Comparison of ENCODE assay signal across 18 cellular contexts in genomic region chr4:78721739-78722138, GRCh38. TPM values are rescaled to one million over a fixed set of nuclear protein-coding genes. Genes with fewer than 3 reads are reported as not detected.
DNase-seq lines count a peak whose midpoint lies in the region; ATAC-seq lines count a peak whose summit lies in the region.
"Had no signal": no experiment of that assay in that cellular context is flagged by ENCODE, and none has a peak within 500 bp of the region (broad histone marks: within the 10 kb centered on the region; RNA-seq: fewer than 3 reads in every experiment).

No MANE protein-coding gene starts in this region.

- no peak overlapping the region for H2BK5ac ChIP-seq in mesendoderm (ENCODE audit: low read length)

- no peaks in the 10 kb centered on the region for H3K27me3 ChIP-seq in BLaER1 treated with 17β-estradiol and CSF1 and Interleukin-3, amounts not matched to agents 10 nM and 100 nM
- no peaks in the 10 kb centered on the region for H3K27me3 ChIP-seq in HUES6 (ENCODE audit: control insufficient read depth, insufficient read depth, low read length)
- H3K27me3 ChIP-seq in mesendoderm (ENCODE audit: insufficient read depth, low read length, poor library complexity): no peaks in the 10 kb centered on the region

- no peaks in the 10 kb centered on the region for H3K79me1 ChIP-seq in mesendoderm (ENCODE audit: low read length)

- H3K9me3 ChIP-seq in BLaER1 treated with 17β-estradiol and CSF1 and Interleukin-3, amounts not matched to agents 10 nM and 100 nM (replicated peaks in 1 of 11): no peaks in the 10 kb centered on the region
- no peaks in the 10 kb centered on the region; the same call in 1 of the 2 replicates for H3K9me3 ChIP-seq in HUES6 (ENCODE audit: control insufficient read depth, insufficient read depth, low read depth, low read length)
- H3K9me3 ChIP-seq: psoas muscle had no signal

- no peak for DNase-seq in central memory CD8-positive, alpha-beta T cell (ENCODE audit: low spot score in 2 of 2)
- peak; percentile 69 for DNase-seq in mesendoderm
- no peak for DNase-seq in cerebellar nuclear complex (lab: John Stamatoyannopoulos, UW)
- no peak for DNase-seq in NCI-H226
- DNase-seq: DMS153, NCI-H1105, psoas muscle, SIG-M5 had no signal

- peak overlapping the region in 1 of 11 experiments; percentile 60; a peak in 1 of 22 replicates for H3K9ac ChIP-seq in BLaER1 treated with 17β-estradiol and CSF1 and Interleukin-3, amounts not matched to agents 10 nM and 100 nM
- peak overlapping the region; percentile 58 for H3K9ac ChIP-seq in HUES6 (ENCODE audit: low read length)
- no peak overlapping the region for H3K9ac ChIP-seq in mesendoderm (ENCODE audit: low read length)

- WGBS in mesendoderm (ENCODE audit: extremely low coverage, insufficient coverage, low lambda C conversion rate): no CpG with 5 or more reads among the region's 4 CpGs

- no peak overlapping the region for H2BK120ac ChIP-seq in mesendoderm (ENCODE audit: low read depth, low read length)

- peaks cover 9% of the 10 kb centered on the region for H3K4me1 Mint-ChIP-seq in central memory CD8-positive, alpha-beta T cell

- no peak overlapping the region for H4K5ac ChIP-seq in mesendoderm (ENCODE audit: low read length)

- no peak overlapping the region for H3K4ac ChIP-seq in mesendoderm (ENCODE audit: low read depth, low read length)

- no peaks in the 10 kb centered on the region for H3K79me2 ChIP-seq in mesendoderm (ENCODE audit: control insufficient read depth, insufficient read depth, low read length)

- H3K23ac ChIP-seq in mesendoderm (ENCODE audit: low read length): no peak overlapping the region

- no peak overlapping the region for H2AK5ac ChIP-seq in mesendoderm (ENCODE audit: low read length)

- no peaks in the 10 kb centered on the region for H3K36me3 ChIP-seq in BLaER1 treated with 17β-estradiol and CSF1 and Interleukin-3, amounts not matched to agents 10 nM and 100 nM
- H3K36me3 ChIP-seq in HUES6 (ENCODE audit: control insufficient read depth, insufficient read depth, low read length): no peaks in the 10 kb centered on the region
- no peaks in the 10 kb centered on the region for H3K36me3 ChIP-seq in mesendoderm (ENCODE audit: control insufficient read depth, insufficient read depth, low read length)

- no peaks in the 10 kb centered on the region for H3K9me3 Mint-ChIP-seq in central memory CD8-positive, alpha-beta T cell
- H3K9me3 Mint-ChIP-seq: activated CD4-positive, alpha-beta memory T cell treated with anti-CD3 and anti-CD28 coated beads for 36 hours; CD4-positive, alpha-beta memory T cell; naive thymus-derived CD8-positive, alpha-beta T cell; T-helper 1 cell treated with Interleukin-12 subunit alpha and Interleukin-12 subunit beta and Interleukin-4 antibody, amounts not matched to agents 30 μg/mL and 1 μg/mL, for 36 hours had no signal

- no peak overlapping the region for H3K18ac ChIP-seq in mesendoderm (ENCODE audit: low read length)

- no peaks in the 10 kb centered on the region for H4K20me1 ChIP-seq in BLaER1 treated with 17β-estradiol and CSF1 and Interleukin-3, amounts not matched to agents 10 nM and 100 nM

- peak overlapping the region; percentile 91 for H3K27ac Mint-ChIP-seq in central memory CD8-positive, alpha-beta T cell (ENCODE audit: low read depth)

- H2BK15ac ChIP-seq in mesendoderm (replicated peaks; ENCODE audit: low read depth): no peak overlapping the region

- no peak for ATAC-seq in central memory CD8-positive, alpha-beta T cell (replicated peaks; ENCODE audit: extremely low read depth, poor library complexity, severe bottlenecking)
- ATAC-seq in GM18861 (IDR thresholded peaks at IDR 0.05; ENCODE audit: unreplicated experiment): no peak
- ATAC-seq in HG02588 (IDR thresholded peaks at IDR 0.05; ENCODE audit: unreplicated experiment): no peak
- ATAC-seq: psoas muscle had no signal

- peak overlapping the region; percentile 55 to 86 (median 68) for H3K4me2 ChIP-seq in BLaER1 treated with 17β-estradiol and CSF1 and Interleukin-3, amounts not matched to agents 10 nM and 100 nM
- no peak overlapping the region for H3K4me2 ChIP-seq in mesendoderm (ENCODE audit: low read length)

- no peak overlapping the region for H3K4me3 ChIP-seq in BLaER1 treated with 17β-estradiol and CSF1 and Interleukin-3, amounts not matched to agents 10 nM and 100 nM
- H3K4me3 ChIP-seq in HUES6 (ENCODE audit: low read depth, low read length) (peak overlapping the region; percentile 28; the same call in 1 of the 2 replicates), mesendoderm (ENCODE audit: low read length) (no peak overlapping the region)
- H3K4me3 ChIP-seq: lung, psoas muscle, skin epidermis had no signal

- H4K8ac ChIP-seq in mesendoderm (ENCODE audit: low read depth, low read length): no peak overlapping the region

- no peak overlapping the region for H3K56ac ChIP-seq in mesendoderm (ENCODE audit: low read length)

- H3K4me1 ChIP-seq in BLaER1 treated with 17β-estradiol and CSF1 and Interleukin-3, amounts not matched to agents 10 nM and 100 nM: peaks cover 27 to 45% (median 34%) of the 10 kb centered on the region in 10 experiments
- H3K4me1 ChIP-seq in HUES6 (ENCODE audit: control insufficient read depth, insufficient read depth, low read length) (peaks cover 43% of the 10 kb centered on the region), mesendoderm (ENCODE audit: control insufficient read depth, low read depth, low read length) (peaks cover 9% of the 10 kb centered on the region)
- H3K4me1 ChIP-seq: psoas muscle had no signal

- no peaks in the 10 kb centered on the region for H3K36me3 Mint-ChIP-seq in central memory CD8-positive, alpha-beta T cell (ENCODE audit: insufficient read depth)
- H3K36me3 Mint-ChIP-seq: activated CD4-positive, alpha-beta memory T cell treated with anti-CD3 and anti-CD28 coated beads for 36 hours; CD4-positive, alpha-beta memory T cell; naive thymus-derived CD8-positive, alpha-beta T cell had no signal

- H3K27me3 Mint-ChIP-seq in central memory CD8-positive, alpha-beta T cell: peaks cover 16% of the 10 kb centered on the region
- H3K27me3 Mint-ChIP-seq: activated CD4-positive, alpha-beta memory T cell treated with anti-CD3 and anti-CD28 coated beads for 36 hours; CD4-positive, alpha-beta memory T cell had no signal

- no peak overlapping the region for H3K4me3 Mint-ChIP-seq in central memory CD8-positive, alpha-beta T cell

- H3K27ac ChIP-seq in BLaER1 treated with 17β-estradiol and CSF1 and Interleukin-3, amounts not matched to agents 10 nM and 100 nM: peak overlapping the region in 3 of 11 experiments; percentile 37 to 59 (median 58); a peak in 5 of 22 replicates
- H3K27ac ChIP-seq in HUES6 (ENCODE audit: low read depth, low read length) (peak overlapping the region; percentile 48; the same call in 1 of the 2 replicates), mesendoderm (ENCODE audit: low read depth, low read length) (no peak overlapping the region)
- H3K27ac ChIP-seq: psoas muscle had no signal

RNA-seq across cellular contexts. Expression of gene BMP2K, which starts 54.4 kb away (rescaled TPM):
- 23.0 TPM for polyA plus RNA-seq in mesendoderm (2013, experiment 1 of 2)
- polyA plus RNA-seq in mesendoderm (2013, experiment 2 of 2): 20.7 TPM
